ENCODE assay signal across 9 cellular contexts in the genomic region with DNA sequence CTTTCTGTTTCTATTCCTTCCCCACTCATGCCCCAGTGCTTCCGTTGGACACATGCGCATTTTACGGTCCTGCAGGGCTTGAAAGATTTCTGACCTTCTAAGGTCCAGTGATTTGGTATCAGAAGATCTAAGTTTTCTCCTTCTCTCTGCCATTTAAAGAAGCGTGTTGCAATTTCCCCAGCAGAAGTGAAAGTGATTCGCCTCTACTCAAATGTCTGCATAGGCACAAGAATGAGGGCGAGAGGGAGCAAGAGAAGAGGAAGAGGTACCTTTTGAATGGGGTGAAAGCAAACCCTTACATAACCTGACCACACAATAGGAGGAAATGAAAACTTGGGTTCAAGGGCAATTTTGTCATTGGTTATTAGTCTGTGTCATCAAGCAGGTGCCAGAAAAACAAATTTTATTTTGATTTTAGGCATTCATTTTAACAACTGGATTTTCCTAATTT. TPM values are rescaled to one million over a fixed set of nuclear protein-coding genes. Genes with fewer than 3 reads are reported as not detected.
DNase-seq lines count a peak whose midpoint lies in the region; ATAC-seq and TF ChIP-seq lines count a peak whose summit lies in the region.
"Had no signal": no experiment of that assay in that cellular context is flagged by ENCODE, and none has a peak within 500 bp of the region (broad histone marks: within the 10 kb centered on the region; RNA-seq: fewer than 3 reads in every experiment).

No MANE protein-coding gene starts in this region.

- peak overlapping the region in 1 of 2 donors; percentile 82 for H3K27ac ChIP-seq in lung (ENCODE audit: low read depth in 1 of 2, low read length in 1 of 2)
- H3K27ac ChIP-seq: KMS-11 had no signal

- no peaks in the 10 kb centered on the region for H3K27me3 ChIP-seq in GM06990 (replicated peaks; ENCODE audit: control insufficient read depth, insufficient read depth, low read length)
- H3K27me3 ChIP-seq in lung (ENCODE audit: control insufficient read depth, insufficient read depth) = no peaks in the 10 kb centered on the region
- H3K27me3 ChIP-seq in BE2C = peaks cover 45% of the 10 kb centered on the region

- peak; percentile 77 for ATAC-seq in GM21360 (IDR thresholded peaks at IDR 0.05; ENCODE audit: unreplicated experiment)
- peak; percentile 91 for ATAC-seq in HG03565 (IDR thresholded peaks at IDR 0.05; ENCODE audit: unreplicated experiment)
- ATAC-seq in lung (ENCODE audit: insufficient read depth, low FRiP score) = no peak

- H3K4me1 Mint-ChIP-seq in activated T-helper 1 cell treated with anti-CD3 and anti-CD28 coated beads, Interleukin-12 subunit alpha, Interleukin-12 subunit beta, Interleukin-2, Interleukin-4 antibody, amounts not matched to agents 30 ng/mL and 10 ng/mL and 1 ng/mL, durations not matched to agents 14 hours and 24 hours and 36 hours (ENCODE audit: low read depth) = peaks cover 49% of the 10 kb centered on the region

- intact Hi-C loops in activated T-helper 1 cell treated with anti-CD3 and anti-CD28 coated beads, Interleukin-12 subunit alpha, Interleukin-12 subunit beta, Interleukin-2, Interleukin-4 antibody, amounts not matched to agents 30 ng/mL and 10 ng/mL and 1 ng/mL, durations not matched to agents 14 hours and 24 hours and 36 hours (cut with micrococcal nuclease) = loop anchor here (2.0 kb wide), 1 partner anchor 16 kb away; no protein-coding TSS in a partner anchor

- H3K9me3 ChIP-seq in lung (ENCODE audit: control insufficient read depth in 2 of 2, insufficient read depth in 1 of 2, low read length in 1 of 2) = no peaks in the 10 kb centered on the region
- H3K9me3 ChIP-seq in BE2C = no peaks in the 10 kb centered on the region

- DNase-seq in GM06990 (ENCODE audit: extremely low read depth, insufficient read length) (peak; percentile 82), lung (ENCODE audit: low spot score) (peak; percentile 41), DMS53 (lab: John Stamatoyannopoulos, UW) (no peak), BE2C (no peak), NCI-H1092 treated with DMSO at 0.1 percent for 48 hours (lab: John Stamatoyannopoulos, UW) (no peak)
- no peak for DNase-seq in activated T-helper 1 cell treated with anti-CD3 and anti-CD28 coated beads, Interleukin-12 subunit alpha, Interleukin-12 subunit beta, Interleukin-2, Interleukin-4 antibody, amounts not matched to agents 30 ng/mL and 10 ng/mL and 1 ng/mL, durations not matched to agents 14 hours and 24 hours and 36 hours (ENCODE audit: low spot score)

- H3K4me1 ChIP-seq in lung (ENCODE audit: control insufficient read depth in 2 of 2, insufficient read depth in 2 of 2, low read length in 2 of 2) = peaks cover 0 to 2% of the 10 kb centered on the region in 2 donors
- H3K4me1 ChIP-seq in BE2C = no peaks in the 10 kb centered on the region

- H3K4me3 ChIP-seq in GM06990 (replicated peaks; ENCODE audit: low read depth, low read length) (peak overlapping the region; percentile 54), lung (no peak overlapping the region), BE2C (ENCODE audit: low read depth, low read length) (no peak overlapping the region)

- peaks cover 14% of the 10 kb centered on the region for H3K27me3 Mint-ChIP-seq in activated T-helper 1 cell treated with anti-CD3 and anti-CD28 coated beads, Interleukin-12 subunit alpha, Interleukin-12 subunit beta, Interleukin-2, Interleukin-4 antibody, amounts not matched to agents 30 ng/mL and 10 ng/mL and 1 ng/mL, durations not matched to agents 14 hours and 24 hours and 36 hours (ENCODE audit: insufficient read depth)

- H3K36me3 ChIP-seq in GM06990 (ENCODE audit: control insufficient read depth, insufficient read depth, low read length) (no peaks in the 10 kb centered on the region), lung (ENCODE audit: control insufficient read depth in 2 of 2, insufficient read depth in 2 of 2, low read length in 2 of 2) (no peaks in the 10 kb centered on the region), BE2C (no peaks in the 10 kb centered on the region)

- 18 to 32% methylated on average over 6 of the region's 6 CpGs for WGBS in lung, 2 donors

- no peaks in the 10 kb centered on the region for H3K9me3 Mint-ChIP-seq in activated T-helper 1 cell treated with anti-CD3 and anti-CD28 coated beads, Interleukin-12 subunit alpha, Interleukin-12 subunit beta, Interleukin-2, Interleukin-4 antibody, amounts not matched to agents 30 ng/mL and 10 ng/mL and 1 ng/mL, durations not matched to agents 14 hours and 24 hours and 36 hours

- peak overlapping the region; percentile 80 for H3K4me3 Mint-ChIP-seq in activated T-helper 1 cell treated with anti-CD3 and anti-CD28 coated beads, Interleukin-12 subunit alpha, Interleukin-12 subunit beta, Interleukin-2, Interleukin-4 antibody, amounts not matched to agents 30 ng/mL and 10 ng/mL and 1 ng/mL, durations not matched to agents 14 hours and 24 hours and 36 hours

- H3K27ac Mint-ChIP-seq in activated T-helper 1 cell treated with anti-CD3 and anti-CD28 coated beads, Interleukin-12 subunit alpha, Interleukin-12 subunit beta, Interleukin-2, Interleukin-4 antibody, amounts not matched to agents 30 ng/mL and 10 ng/mL and 1 ng/mL, durations not matched to agents 14 hours and 24 hours and 36 hours = peak overlapping the region; percentile 19

- TF ChIP-seq CTCF in GM06990 (IDR thresholded peaks at IDR 0.05; ENCODE audit: insufficient read depth, low read length, poor library complexity, severe bottlenecking) (no peak), lung (IDR thresholded peaks at IDR 0.05; ENCODE audit: control extremely low read depth, extremely low read depth) (no peak), BE2C (IDR thresholded peaks at IDR 0.05; ENCODE audit: low read depth, low read length) (no peak)

- peaks cover 2% of the 10 kb centered on the region for H3K36me3 Mint-ChIP-seq in activated T-helper 1 cell treated with anti-CD3 and anti-CD28 coated beads, Interleukin-12 subunit alpha, Interleukin-12 subunit beta, Interleukin-2, Interleukin-4 antibody, amounts not matched to agents 30 ng/mL and 10 ng/mL and 1 ng/mL, durations not matched to agents 14 hours and 24 hours and 36 hours (ENCODE audit: low read depth)

RNA-seq across cellular contexts. Expression of gene NR3C1, which starts 31.7 kb away (rescaled TPM):
- total RNA-seq in activated T-helper 1 cell treated with anti-CD3 and anti-CD28 coated beads, Interleukin-12 subunit alpha, Interleukin-12 subunit beta, Interleukin-2, Interleukin-4 antibody, amounts not matched to agents 30 ng/mL and 10 ng/mL and 1 ng/mL, durations not matched to agents 14 hours and 24 hours and 36 hours = 62.7 TPM in 2 replicates
- 100 to 1,000 TPM in 1 of 2 donors, 10 to 100 TPM in 1; 70.0 to 103 TPM for total RNA-seq in lung
- 10 to 100 TPM; 21.6 to 26.5 TPM for polyA plus RNA-seq in lung
- 0.39 TPM for polyA plus RNA-seq in BE2C (2012; ENCODE audit: insufficient read depth, insufficient read length, low read depth)

Comparison
In these comparisons a context has a peak if more than half of its experiments do, and no peak if none do; other contexts are left out.
1. DNase-seq: peak in GM06990 (single experiment) and lung (single experiment); none in activated T-helper 1 cell treated with anti-CD3 and anti-CD28 coated beads, Interleukin-12 subunit alpha, Interleukin-12 subunit beta, Interleukin-2, Interleukin-4 antibody, amounts not matched to agents 30 ng/mL and 10 ng/mL and 1 ng/mL, durations not matched to agents 14 hours and 24 hours and 36 hours (single experiment), DMS53 (single experiment), BE2C (single experiment) and NCI-H1092 treated with DMSO at 0.1 percent for 48 hours (single experiment).